Comparison of ENCODE assay signal across 17 cellular contexts in genomic region chr11:102730944-102731343, GRCh38. TPM values are rescaled to one million over a fixed set of nuclear protein-coding genes. Genes with fewer than 3 reads are reported as not detected.
"Had no signal": no experiment of that assay in that cellular context is flagged by ENCODE, and none has a peak within 500 bp of the region (broad histone marks: within the 10 kb centered on the region; RNA-seq: fewer than 3 reads in every experiment).

No MANE protein-coding gene starts in this region.

RNA-seq across cellular contexts. Expression of gene MMP8, which starts 6.2 kb away (rescaled TPM):
- total RNA-seq: colonic mucosa, dermis blood vessel endothelial cell, frontal cortex, glomerular endothelial cell, mesothelial cell of epicardium, mucosa of gallbladder, myocyte, neural crest cell, ovary, sigmoid colon had no signal

RNA-seq across cellular contexts. Expression of gene MMP27, which starts 25.4 kb away (rescaled TPM):
- total RNA-seq: cerebellum, dermis blood vessel endothelial cell, frontal cortex, glomerular endothelial cell, left lobe of liver, mesothelial cell of epicardium, mucosa of gallbladder, myocyte, natural killer cell, neural crest cell, ovary, right atrium auricular region, sigmoid colon had no signal
- polyA plus RNA-seq: heart left ventricle, sigmoid colon had no signal

RNA-seq across cellular contexts. Expression of gene MMP10, which starts 49.5 kb away (rescaled TPM):
- total RNA-seq: cerebellum, frontal cortex, heart left ventricle, left lobe of liver, lower leg skin, mesothelial cell of epicardium, mucosa of gallbladder, myocyte, natural killer cell, neural crest cell, posterior vena cava, right atrium auricular region, sigmoid colon had no signal
- polyA plus RNA-seq: heart left ventricle had no signal
